Comparison of ENCODE assay signal across 9 cellular contexts in genomic region chr12:57888407-57889157, GRCh38. TPM values are rescaled to one million over a fixed set of nuclear protein-coding genes. Genes with fewer than 3 reads are reported as not detected.
DNase-seq lines count a peak whose midpoint lies in the region; ATAC-seq and TF ChIP-seq lines count a peak whose summit lies in the region.
"Had no signal": no experiment of that assay in that cellular context is flagged by ENCODE, and none has a peak within 500 bp of the region (broad histone marks: within the 10 kb centered on the region; RNA-seq: fewer than 3 reads in every experiment).

No MANE protein-coding gene starts in this region.

- H3K4me3 ChIP-seq in ascending aorta = peak overlapping the region; percentile 11 to 54

- peaks cover 39 to 67% of the 10 kb centered on the region in 2 donors for H3K4me1 ChIP-seq in ascending aorta

- ATAC-seq in activated CD4-positive, CD25-positive, alpha-beta regulatory T cell treated with anti-CD3 and anti-CD28 coated beads, Interleukin-2, amount 50 U/mL, for 24 hours = peak; percentile 48 to 53
- no peak for ATAC-seq in HG03095 (IDR thresholded peaks at IDR 0.05; ENCODE audit: unreplicated experiment)
- ATAC-seq in HG03097 (IDR thresholded peaks at IDR 0.05; ENCODE audit: low FRiP score, unreplicated experiment) = no peak

- intact Hi-C loops in ascending aorta (cut with DNase I) = loop anchor here (1.0 to 5.0 kb wide), 3 partner anchors 23 to 136 kb away; partner anchors contain the start of genes CDK4 and CTDSP2

- DNase-seq in activated CD4-positive, CD25-positive, alpha-beta regulatory T cell treated with anti-CD3 and anti-CD28 coated beads, Interleukin-2, amount 50 U/mL, for 72 hours = no peak
- DNase-seq in NCI-H524 (lab: John Stamatoyannopoulos, UW) = peak; percentile 61 to 77
- peak in 1 of 2 donors; percentile 85 for DNase-seq in ascending aorta (ENCODE audit: low spot score in 2 of 2)
- peak; percentile 59 for DNase-seq in inferior parietal cortex (ENCODE audit: extremely low spot score)
- peak; percentile 7 for DNase-seq in stimulated activated naive CD4-positive, alpha-beta T cell treated with Interleukin-2 at 50 U/mL for 16 hours (lab: John Stamatoyannopoulos, UW)
- DNase-seq: activated B cell treated with CpG ODN at 0.5 μM for 24 hours had no signal

- H3K27me3 ChIP-seq in ascending aorta = no peaks in the 10 kb centered on the region

- no peak for TF ChIP-seq CTCF in ascending aorta (IDR thresholded peaks at IDR 0.05)

- H3K27ac ChIP-seq in ascending aorta = peak overlapping the region; percentile 98 to 99

- peaks cover 0 to 3% of the 10 kb centered on the region in 2 donors for H3K9me3 ChIP-seq in ascending aorta

- H3K36me3 ChIP-seq in ascending aorta = no peaks in the 10 kb centered on the region

RNA-seq across cellular contexts. Expression of gene CTDSP2, which starts 42.1 kb away (rescaled TPM):
- 129 TPM for total RNA-seq in ascending aorta

RNA-seq across cellular contexts. Expression of gene ATP23, which starts 52.8 kb away (rescaled TPM):
- not detected for total RNA-seq in ascending aorta

Comparison
In these comparisons a context has a peak if more than half of its experiments do, and no peak if none do; other contexts are left out.
1. ATAC-seq: peak in activated CD4-positive, CD25-positive, alpha-beta regulatory T cell treated with anti-CD3 and anti-CD28 coated beads, Interleukin-2, amount 50 U/mL, for 24 hours (2 of 2); none in HG03095 (single experiment) and HG03097 (single experiment).